Comparison of ENCODE assay signal across 9 cellular contexts in genomic region chr9:65678533-65678932, GRCh38. TPM values are rescaled to one million over a fixed set of nuclear protein-coding genes. Genes with fewer than 3 reads are reported as not detected.
DNase-seq lines count a peak whose midpoint lies in the region; ATAC-seq and TF ChIP-seq lines count a peak whose summit lies in the region.
"Not testable (repeated sequence)": the region's sequence is repeated elsewhere in the genome, so short reads cannot be mapped to it uniquely, and the experiment has no call there.
"Had no signal": no experiment of that assay in that cellular context is flagged by ENCODE, and none has a peak within 500 bp of the region (broad histone marks: within the 10 kb centered on the region; RNA-seq: fewer than 3 reads in every experiment).

No MANE protein-coding gene starts in this region.

- POLR2A ChIA-PET in HEK293 (lab: Yijun Ruan, JAX); naive thymus-derived CD4-positive, alpha-beta T cell (lab: Charles Lee): not testable (repeated sequence)

- ATAC-seq in naive thymus-derived CD4-positive, alpha-beta T cell; psoas muscle: not testable (repeated sequence)

- not testable (repeated sequence) for H2AFZ ChIP-seq in OCI-LY1 (ENCODE audit: low read length); hepatocyte

- TF ChIP-seq CTCF in AG10803 (conservative IDR thresholded peaks at IDR 0.05; ENCODE audit: low read length) (peak; percentile 20; the same call in 1 of the 2 replicates), OCI-LY1 (IDR thresholded peaks at IDR 0.05; ENCODE audit: low read length) (peak; percentile 7; the same call in 1 of the 2 replicates), VCaP (conservative IDR thresholded peaks at IDR 0.05) (peak; percentile 22; the same call in 1 of the 2 replicates), endothelial cell (IDR thresholded peaks at IDR 0.05; ENCODE audit: unreplicated experiment) (peak; percentile 36), hepatocyte (IDR thresholded peaks at IDR 0.05; ENCODE audit: poor library complexity) (peak; percentile 23), psoas muscle (IDR thresholded peaks at IDR 0.05) (peak; percentile 48)
- not testable (repeated sequence) for TF ChIP-seq CTCF in HEK293 (tag by site-specific recombination; IDR thresholded peaks at IDR 0.05)

- not testable (repeated sequence) for H3K27me3 Mint-ChIP-seq in endothelial cell (ENCODE audit: unreplicated experiment); naive thymus-derived CD4-positive, alpha-beta T cell

- H3K4me2 ChIP-seq in OCI-LY1 (ENCODE audit: low read length); hepatocyte: not testable (repeated sequence)

- H3K36me3 Mint-ChIP-seq in endothelial cell (ENCODE audit: low read depth, unreplicated experiment); naive thymus-derived CD4-positive, alpha-beta T cell: not testable (repeated sequence)

- not testable (repeated sequence) for H3K9me2 ChIP-seq in OCI-LY1 (ENCODE audit: low read depth, low read length); hepatocyte (replicated peaks; ENCODE audit: insufficient read depth)

- not testable (repeated sequence) for H3K27ac ChIP-seq in HEK293 (ENCODE audit: extremely low read depth, low read depth, low read length); OCI-LY1 (ENCODE audit: low read depth, low read length, poor library complexity, severe bottlenecking); VCaP; hepatocyte; naive thymus-derived CD4-positive, alpha-beta T cell (ENCODE audit: low read depth, low read length); psoas muscle

- CTCF ChIA-PET in HEK293 (lab: Yijun Ruan, JAX); naive thymus-derived CD4-positive, alpha-beta T cell (lab: Charles Lee): not testable (repeated sequence)

- H3K9me3 ChIP-seq in HEK293 (ENCODE audit: control insufficient read depth, insufficient read depth, low read depth, low read length); OCI-LY1 (ENCODE audit: low read length); hepatocyte (ENCODE audit: low read depth); naive thymus-derived CD4-positive, alpha-beta T cell (ENCODE audit: control insufficient read depth in 2 of 3, low read length in 3 of 3); psoas muscle: not testable (repeated sequence)

- not testable (repeated sequence) for H3K27me3 ChIP-seq in OCI-LY1 (ENCODE audit: insufficient read depth, low read length); hepatocyte; naive thymus-derived CD4-positive, alpha-beta T cell (ENCODE audit: control insufficient read depth in 2 of 2, insufficient read depth in 2 of 2, low read length in 2 of 2); psoas muscle (ENCODE audit: insufficient read depth in 3 of 3, low read length in 2 of 3)

- not testable (repeated sequence) for H3K9me3 Mint-ChIP-seq in endothelial cell (ENCODE audit: unreplicated experiment); naive thymus-derived CD4-positive, alpha-beta T cell

- WGBS in hepatocyte (ENCODE audit: low lambda C conversion rate, missing lambda C conversion rate), result 50% methylated on average over 2 of the region's 3 CpGs
- WGBS in psoas muscle, 3 donors, result 37 to 82% (median 71%) methylated on average over 2 to 3 of the region's 3 CpGs

- not testable (repeated sequence) for H3K4me3 Mint-ChIP-seq in endothelial cell (ENCODE audit: unreplicated experiment); naive thymus-derived CD4-positive, alpha-beta T cell

- not testable (repeated sequence) for H3K4me3 ChIP-seq in AG10803 (ENCODE audit: low read length); HEK293 (ENCODE audit: low read depth, low read length); OCI-LY1 (ENCODE audit: low read depth, low read length, poor library complexity, severe bottlenecking); hepatocyte; naive thymus-derived CD4-positive, alpha-beta T cell (ENCODE audit: low read length); psoas muscle

- H4K20me1 ChIP-seq in OCI-LY1 (ENCODE audit: insufficient read depth, low read length); hepatocyte (ENCODE audit: insufficient read depth, poor library complexity, severe bottlenecking): not testable (repeated sequence)

- H3F3A ChIP-seq in OCI-LY1 (ENCODE audit: insufficient read depth, low read length), result not testable (repeated sequence)

- H3K9ac ChIP-seq in OCI-LY1 (ENCODE audit: low read length), result not testable (repeated sequence)

- DNase-seq in AG10803 (ENCODE audit: low read depth); endothelial cell (ENCODE audit: low spot score); hepatocyte (ENCODE audit: low spot score); psoas muscle: not testable (repeated sequence)
- peak in 5 of 9 donors; percentile 8 to 31 (median 23) for DNase-seq in naive thymus-derived CD4-positive, alpha-beta T cell

- not testable (repeated sequence) for H3K4me1 ChIP-seq in HEK293 (ENCODE audit: control insufficient read depth, insufficient read depth, low read length); OCI-LY1 (ENCODE audit: insufficient read depth, low read length, severe bottlenecking); hepatocyte (ENCODE audit: insufficient read depth); naive thymus-derived CD4-positive, alpha-beta T cell (ENCODE audit: control insufficient read depth in 2 of 2, insufficient read depth in 2 of 2, low read length in 2 of 2); psoas muscle

- H3K36me3 ChIP-seq in HEK293 (ENCODE audit: control insufficient read depth in 2 of 2, insufficient read depth in 1 of 2, low read length in 2 of 2); OCI-LY1 (ENCODE audit: insufficient read depth, low read length); hepatocyte (replicated peaks; ENCODE audit: insufficient read depth, low read depth); naive thymus-derived CD4-positive, alpha-beta T cell (ENCODE audit: control insufficient read depth in 2 of 3, insufficient read depth in 3 of 3, low read length in 3 of 3); psoas muscle (ENCODE audit: insufficient read depth in 1 of 2, low read depth in 1 of 2): not testable (repeated sequence)

- intact Hi-C loops in naive thymus-derived CD4-positive, alpha-beta T cell (cut with micrococcal nuclease); psoas muscle (cut with DNase I): not testable (repeated sequence)

- not testable (repeated sequence) for H3K79me2 ChIP-seq in OCI-LY1 (ENCODE audit: insufficient read depth, low read length); hepatocyte

- H3K4me1 Mint-ChIP-seq in endothelial cell (ENCODE audit: unreplicated experiment); naive thymus-derived CD4-positive, alpha-beta T cell: not testable (repeated sequence)

- H3K27ac Mint-ChIP-seq in endothelial cell (ENCODE audit: unreplicated experiment), result not testable (repeated sequence)
- peak overlapping the region in 1 of 9 donors; percentile 43 for H3K27ac Mint-ChIP-seq in naive thymus-derived CD4-positive, alpha-beta T cell

TF ChIP-seq in HEK293, 187 proteins besides CTCF, POLR2A, EP300 and RAD21:
- peak; percentile 9; the same call in 1 of the 2 replicates for TF ChIP-seq ZNF654 (tag by site-specific recombination; IDR thresholded peaks at IDR 0.05; ENCODE audit: low read depth)

RNA-seq across cellular contexts. Expression of gene ZNG1E, which starts 2.8 kb away (rescaled TPM):
- total RNA-seq in endothelial cell (ENCODE audit: unreplicated experiment) (38.9 TPM), hepatocyte (71.8 and 77.7 TPM in 2 replicates), psoas muscle (10 to 100 TPM; 12.4 to 18.3 (median 14.8) TPM)
- polyA plus RNA-seq in hepatocyte (80.4 and 82.6 TPM in 2 replicates), psoas muscle (10 to 100 TPM; 15.0 to 37.7 (median 22.4) TPM)
- 10 to 100 TPM; 48.6 to 62.2 (median 57.9) TPM for total RNA-seq in naive thymus-derived CD4-positive, alpha-beta T cell
- 10 to 100 TPM; 23.4 to 25.3 TPM for polyA plus RNA-seq in naive thymus-derived CD4-positive, alpha-beta T cell

RNA-seq across cellular contexts. Expression of gene FOXD4L4, which starts 58.4 kb away (rescaled TPM):
- total RNA-seq in endothelial cell (ENCODE audit: unreplicated experiment) (0.13 TPM), hepatocyte (0.12 TPM in 1 of 2 replicates, not detected in the other), psoas muscle (under 1 TPM in 1 of 4 donors, not detected in 3; 0.13 TPM)
- polyA plus RNA-seq in hepatocyte (0.16 and 0.19 TPM in 2 replicates), psoas muscle (under 1 TPM in 1 of 3 donors, not detected in 2; 0.03 TPM)
- under 1 TPM in 4 of 5 experiments, not detected in 1; 0.27 to 0.51 (median 0.29) TPM for total RNA-seq in naive thymus-derived CD4-positive, alpha-beta T cell
- not detected for polyA plus RNA-seq in naive thymus-derived CD4-positive, alpha-beta T cell
- total RNA-seq: A172 had no signal
